In the genomic region with DNA sequence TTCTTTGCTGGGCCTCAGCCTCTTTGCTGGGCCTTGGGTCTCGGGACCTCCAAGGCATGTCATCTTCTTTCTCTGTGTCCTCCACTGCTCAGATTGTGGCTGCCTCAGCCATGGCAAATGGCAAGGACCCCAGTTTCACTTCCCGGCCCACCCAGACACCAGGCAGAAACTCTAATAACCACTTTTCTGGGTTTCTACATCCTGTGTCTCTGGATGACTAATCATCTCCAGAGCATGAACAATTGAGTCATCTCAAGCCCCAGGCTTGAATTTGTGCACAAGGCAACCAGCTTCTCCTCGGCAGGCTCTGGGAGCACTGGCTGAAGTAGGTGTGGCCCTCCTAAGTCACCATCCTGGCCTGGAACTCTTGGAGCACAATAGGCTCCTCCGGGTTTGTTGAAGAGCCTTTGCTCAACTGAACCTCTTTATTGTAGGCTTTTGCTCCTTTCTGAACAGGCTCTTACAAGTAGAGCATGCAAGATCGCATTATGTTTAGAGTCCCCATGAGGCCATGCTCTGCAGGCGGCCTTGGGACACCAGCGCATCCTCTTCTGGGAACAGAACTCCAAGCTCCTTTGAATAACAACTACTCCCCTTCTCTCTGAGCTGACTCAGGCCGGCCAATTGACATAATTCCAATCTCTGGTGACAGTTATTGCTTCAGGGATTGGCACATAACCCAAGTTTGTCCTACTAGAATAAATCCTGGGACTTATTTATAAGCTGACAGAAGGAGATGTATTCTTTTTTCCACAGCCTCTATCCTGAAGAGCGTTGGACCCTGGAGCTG, we compare ENCODE assay signal across 10 cellular contexts.
DNase-seq lines count a peak whose midpoint lies in the region; ATAC-seq and TF ChIP-seq lines count a peak whose summit lies in the region.
"Had no signal": no experiment of that assay in that cellular context is flagged by ENCODE, and none has a peak within 500 bp of the region (broad histone marks: within the 10 kb centered on the region; RNA-seq: fewer than 3 reads in every experiment).

No MANE protein-coding gene starts in this region.

- H3K27ac ChIP-seq in esophagus (ENCODE audit: low read depth in 2 of 2, low read length in 1 of 2) (peak overlapping the region; percentile 51 to 62), sigmoid colon (no peak overlapping the region)

- H3K9me3 ChIP-seq in esophagus (ENCODE audit: control insufficient read depth in 2 of 2, insufficient read depth in 1 of 2, low read depth in 1 of 2, low read length in 1 of 2) (no peaks in the 10 kb centered on the region), sigmoid colon (no peaks in the 10 kb centered on the region), BE2C (no peaks in the 10 kb centered on the region)

- H3K27me3 ChIP-seq in esophagus (ENCODE audit: control insufficient read depth in 1 of 2, insufficient read depth in 2 of 2, low read length in 2 of 2), result no peaks in the 10 kb centered on the region
- no peaks in the 10 kb centered on the region for H3K27me3 ChIP-seq in sigmoid colon
- H3K27me3 ChIP-seq in BE2C, result no peaks in the 10 kb centered on the region

- DNase-seq in ELR (ENCODE audit: low read depth), result peak; percentile 14
- no peak for DNase-seq in GDM1 (lab: John Stamatoyannopoulos, UW)
- DNase-seq in sigmoid colon, result no peak
- no peak for DNase-seq in BE2C
- DNase-seq in AML-193 (lab: John Stamatoyannopoulos, UW), result no peak
- DNase-seq: CD4-positive, CD25-positive, alpha-beta regulatory T cell; small intestine had no signal

- TF ChIP-seq POLR2A in sigmoid colon (IDR thresholded peaks at IDR 0.05), result no peak

- peaks cover 0 to 4% of the 10 kb centered on the region in 2 donors for H3K4me1 ChIP-seq in esophagus (ENCODE audit: control insufficient read depth in 2 of 2, insufficient read depth in 2 of 2, low read length in 1 of 2)
- peaks cover 0 to 43% (median 38%) of the 10 kb centered on the region in 4 donors for H3K4me1 ChIP-seq in sigmoid colon
- peaks cover 5% of the 10 kb centered on the region for H3K4me1 ChIP-seq in BE2C

- no peak for TF ChIP-seq EP300 in sigmoid colon (IDR thresholded peaks at IDR 0.05)

- peak; percentile 55 for ATAC-seq in GM19468 (IDR thresholded peaks at IDR 0.05; ENCODE audit: extremely low read depth, unreplicated experiment)
- peak; percentile 93 for ATAC-seq in HG03342 (IDR thresholded peaks at IDR 0.05; ENCODE audit: unreplicated experiment)

- H3K36me3 ChIP-seq in esophagus (ENCODE audit: control insufficient read depth in 2 of 2, insufficient read depth in 2 of 2, low read length in 1 of 2) (no peaks in the 10 kb centered on the region), sigmoid colon (no peaks in the 10 kb centered on the region), BE2C (no peaks in the 10 kb centered on the region)

- 47 to 67% methylated on average over 9 of the region's 9 CpGs for WGBS in esophagus, 2 donors
- WGBS in sigmoid colon, 2 donors, result 83% methylated on average over 9 of the region's 9 CpGs

- intact Hi-C loops in sigmoid colon (cut with DNase I), result no loop called here

- no peak for TF ChIP-seq CTCF in sigmoid colon (IDR thresholded peaks at IDR 0.05)
- no peak for TF ChIP-seq CTCF in BE2C (IDR thresholded peaks at IDR 0.05; ENCODE audit: low read depth, low read length)

- H3K4me3 ChIP-seq in esophagus (ENCODE audit: low read depth in 1 of 2, low read length in 2 of 2) (no peak overlapping the region), sigmoid colon (no peak overlapping the region), BE2C (ENCODE audit: low read depth, low read length) (no peak overlapping the region)

Comparison
In these comparisons a context has a peak if more than half of its experiments do, and no peak if none do; other contexts are left out.
1. H3K27ac ChIP-seq: peak in esophagus (2 of 2); none in sigmoid colon (0 of 4).